ENCODE assay signal across 28 cellular contexts in genomic region chr1:31778763-31779488, GRCh38. TPM values are rescaled to one million over a fixed set of nuclear protein-coding genes. Genes with fewer than 3 reads are reported as not detected.
"Had no signal": no experiment of that assay in that cellular context is flagged by ENCODE, and none has a peak within 500 bp of the region (broad histone marks: within the 10 kb centered on the region; RNA-seq: fewer than 3 reads in every experiment).

No MANE protein-coding gene starts in this region.

- H3K36me3 ChIP-seq: esophagus squamous epithelium, lower lobe of right lung, neural progenitor cell, right atrium auricular region, tibial nerve, WERI-Rb-1 had no signal

- DNase-seq: activated CD4-positive, alpha-beta T cell treated with anti-CD3 and anti-CD28 coated beads, Interleukin-2, amount 50 U/mL, for 1 hour; activated CD8-positive, alpha-beta T cell treated with anti-CD3 and anti-CD28 coated beads for 36 hours; activated naive CD8-positive, alpha-beta T cell treated with anti-CD3 and anti-CD28 coated beads, Interleukin-2, amount 50 U/mL, for 24 hours; activated T-cell treated with anti-CD3 and anti-CD28 coated beads, Interleukin-2, amount 50 U/mL, for 4 hours; amygdala; central memory CD4-positive, alpha-beta T cell; dermis blood vessel endothelial cell; effector CD4-positive, alpha-beta T cell; esophagus squamous epithelium; kidney glomerular epithelial cell; lower lobe of right lung; mesenchymal stem cell; natural killer cell; stimulated activated CD4-positive, alpha-beta T cell treated with anti-CD3 and anti-CD28 coated beads, Interleukin-15, amount 100 ng/mL, for 24 hours; stimulated activated CD4-positive, alpha-beta T cell treated with anti-CD3 and anti-CD28 coated beads, Interleukin-2, amount 100 ng/mL, for 24 hours; stimulated activated naive CD4-positive, alpha-beta T cell treated with Interleukin-2 at 50 U/mL for 16 hours; T-helper 17 cell; T1000; WERI-Rb-1 had no signal

- H3K4me3 Mint-ChIP-seq: activated CD8-positive, alpha-beta T cell treated with anti-CD3 and anti-CD28 coated beads for 36 hours; activated naive CD4-positive, alpha-beta T cell treated with anti-CD3 and anti-CD28 coated beads, Interleukin-2, amount 50 U/mL, for 24 hours; activated naive CD8-positive, alpha-beta T cell treated with anti-CD3 and anti-CD28 coated beads, Interleukin-2, amount 50 U/mL, for 24 hours; activated T-cell treated with anti-CD3 and anti-CD28 coated beads, Interleukin-2, amount 50 U/mL, for 4 hours; natural killer cell; neural progenitor cell; T-helper 17 cell had no signal

- H3K4me2 ChIP-seq: neural progenitor cell had no signal

- FAIRE-seq: colon, frontal cortex had no signal

- H3K36me3 Mint-ChIP-seq: activated naive CD4-positive, alpha-beta T cell treated with anti-CD3 and anti-CD28 coated beads, Interleukin-2, amount 50 U/mL, for 24 hours; natural killer cell; neural progenitor cell had no signal

- H2AFZ ChIP-seq: neural progenitor cell had no signal

- H3K4me1 Mint-ChIP-seq: activated naive CD4-positive, alpha-beta T cell treated with anti-CD3 and anti-CD28 coated beads, Interleukin-2, amount 50 U/mL, for 24 hours; natural killer cell had no signal

- H3K9me3 ChIP-seq: esophagus squamous epithelium, lower lobe of right lung, right atrium auricular region, tibial nerve had no signal

- H3K27ac ChIP-seq: esophagus squamous epithelium, lower lobe of right lung, neural progenitor cell, right atrium auricular region, tibial nerve, WERI-Rb-1 had no signal

- H3K9me3 Mint-ChIP-seq: activated CD8-positive, alpha-beta T cell treated with anti-CD3 and anti-CD28 coated beads for 36 hours; activated naive CD4-positive, alpha-beta T cell treated with anti-CD3 and anti-CD28 coated beads, Interleukin-2, amount 50 U/mL, for 24 hours; activated naive CD8-positive, alpha-beta T cell treated with anti-CD3 and anti-CD28 coated beads, Interleukin-2, amount 50 U/mL, for 24 hours; activated T-cell treated with anti-CD3 and anti-CD28 coated beads, Interleukin-2, amount 50 U/mL, for 4 hours; activated T-helper 2 cell treated with anti-CD3 and anti-CD28 coated beads, Interferon-gamma antibody, Interleukin-2, Interleukin-4, amounts not matched to agents 10 μg/mL and 5 μg/mL and 100 μg/mL, durations not matched to agents 14 hours and 24 hours and 36 hours; natural killer cell; neural progenitor cell had no signal

- H3K27ac Mint-ChIP-seq: activated CD8-positive, alpha-beta T cell treated with anti-CD3 and anti-CD28 coated beads for 36 hours; activated naive CD4-positive, alpha-beta T cell treated with anti-CD3 and anti-CD28 coated beads, Interleukin-2, amount 50 U/mL, for 24 hours; activated naive CD8-positive, alpha-beta T cell treated with anti-CD3 and anti-CD28 coated beads, Interleukin-2, amount 50 U/mL, for 24 hours; activated T-helper 2 cell treated with anti-CD3 and anti-CD28 coated beads, Interferon-gamma antibody, Interleukin-2, Interleukin-4, amounts not matched to agents 10 μg/mL and 5 μg/mL and 100 μg/mL, durations not matched to agents 14 hours and 24 hours and 36 hours; natural killer cell; neural progenitor cell; T-helper 17 cell had no signal

- H3K4me3 ChIP-seq: esophagus squamous epithelium, lower lobe of right lung, neural progenitor cell, right atrium auricular region, tibial nerve had no signal

- H3K9ac ChIP-seq: neural progenitor cell had no signal

RNA-seq across cellular contexts. Expression of gene ADGRB2, which starts 14.8 kb away (rescaled TPM):
- total RNA-seq: left lobe of liver had no signal

RNA-seq across cellular contexts. Expression of gene SPOCD1, which starts 36.9 kb away (rescaled TPM):
- total RNA-seq: activated CD8-positive, alpha-beta T cell treated with anti-CD3 and anti-CD28 coated beads for 36 hours; activated T-helper 2 cell treated with anti-CD3 and anti-CD28 coated beads, Interferon-gamma antibody, Interleukin-2, Interleukin-4, amounts not matched to agents 10 μg/mL and 5 μg/mL and 100 μg/mL, durations not matched to agents 14 hours and 24 hours and 36 hours; temporal lobe had no signal
